ENCODE assay signal across 8 cellular contexts in genomic region chr17:62653002-62653830, GRCh38. TPM values are rescaled to one million over a fixed set of nuclear protein-coding genes. Genes with fewer than 3 reads are reported as not detected.
DNase-seq lines count a peak whose midpoint lies in the region; ATAC-seq and TF ChIP-seq lines count a peak whose summit lies in the region.

No MANE protein-coding gene starts in this region.

- peak; percentile 74 for ATAC-seq in CD8-positive, alpha-beta T cell
- peak; percentile 79 for ATAC-seq in GM21390 (IDR thresholded peaks at IDR 0.05; ENCODE audit: unreplicated experiment)

- H3K4me3 Mint-ChIP-seq in CD8-positive, alpha-beta T cell = peak overlapping the region; percentile 86
- peak overlapping the region; percentile 76 for H3K4me3 Mint-ChIP-seq in activated T-cell treated with anti-CD3 and anti-CD28 coated beads, Interleukin-2, amount 50 U/mL, for 24 hours
- peak overlapping the region; percentile 81 for H3K4me3 Mint-ChIP-seq in neural crest cell

- no peaks in the 10 kb centered on the region for H3K9me3 ChIP-seq in CD8-positive, alpha-beta T cell (ENCODE audit: low read length)
- H3K9me3 ChIP-seq in HUES48 (ENCODE audit: control insufficient read depth, insufficient read depth, low read length) (no peaks in the 10 kb centered on the region), OCI-LY7 (ENCODE audit: low read length) (no peaks in the 10 kb centered on the region), testis (no peaks in the 10 kb centered on the region)

- no peaks in the 10 kb centered on the region for H3K79me2 ChIP-seq in OCI-LY7 (ENCODE audit: insufficient read depth, low read depth, low read length)

- H3K27ac Mint-ChIP-seq in CD8-positive, alpha-beta T cell = peak overlapping the region; percentile 77
- H3K27ac Mint-ChIP-seq in activated T-cell treated with anti-CD3 and anti-CD28 coated beads, Interleukin-2, amount 50 U/mL, for 24 hours = peak overlapping the region; percentile 80
- H3K27ac Mint-ChIP-seq in neural crest cell (ENCODE audit: unreplicated experiment) = peak overlapping the region; percentile 90

- no peaks in the 10 kb centered on the region for H3K27me3 Mint-ChIP-seq in CD8-positive, alpha-beta T cell (ENCODE audit: low read depth)
- H3K27me3 Mint-ChIP-seq in activated T-cell treated with anti-CD3 and anti-CD28 coated beads, Interleukin-2, amount 50 U/mL, for 24 hours = peaks cover 72% of the 10 kb centered on the region
- H3K27me3 Mint-ChIP-seq in neural crest cell (ENCODE audit: low read depth) = peaks cover 2% of the 10 kb centered on the region

- H3K27ac ChIP-seq in CD8-positive, alpha-beta T cell (ENCODE audit: low read depth, low read length) = no peak overlapping the region
- peak overlapping the region; percentile 92 for H3K27ac ChIP-seq in HUES48 (ENCODE audit: low read depth, low read length)
- H3K27ac ChIP-seq in OCI-LY7 (ENCODE audit: low read depth, low read length, poor library complexity, severe bottlenecking) = no peak overlapping the region
- peak overlapping the region in 1 of 2 donors; percentile 24 for H3K27ac ChIP-seq in testis

- POLR2A ChIA-PET in CD8-positive, alpha-beta T cell (lab: Charles Lee) = no interaction called here
- POLR2A ChIA-PET in OCI-LY7 (lab: Charles Lee) = no interaction called here

- H3K9me3 Mint-ChIP-seq in CD8-positive, alpha-beta T cell = no peaks in the 10 kb centered on the region
- H3K9me3 Mint-ChIP-seq in activated T-cell treated with anti-CD3 and anti-CD28 coated beads, Interleukin-2, amount 50 U/mL, for 24 hours = no peaks in the 10 kb centered on the region
- no peaks in the 10 kb centered on the region for H3K9me3 Mint-ChIP-seq in neural crest cell

- WGBS in testis, 2 donors = 3% methylated on average over 14 to 30 of the region's 30 CpGs

- peak overlapping the region; percentile 33; the same call in 1 of the 2 replicates for H3K4me2 ChIP-seq in OCI-LY7 (ENCODE audit: low read length)

- no peaks in the 10 kb centered on the region for H3K36me3 ChIP-seq in CD8-positive, alpha-beta T cell (ENCODE audit: insufficient read depth, low read length)
- no peaks in the 10 kb centered on the region for H3K36me3 ChIP-seq in HUES48 (ENCODE audit: control insufficient read depth, insufficient read depth, low read length)
- no peaks in the 10 kb centered on the region for H3K36me3 ChIP-seq in OCI-LY7 (ENCODE audit: insufficient read depth, low read length)
- H3K36me3 ChIP-seq in testis (ENCODE audit: low read depth, missing control alignments) = no peaks in the 10 kb centered on the region

- peak overlapping the region; percentile 60 for H3K9ac ChIP-seq in HUES48 (ENCODE audit: low read depth, low read length)

- no TSS peak for BruUV-seq in OCI-LY7 (replicated peaks; lab: Mats Ljungman, UMichigan)

- H3K4me3 ChIP-seq in CD8-positive, alpha-beta T cell (ENCODE audit: low read depth, low read length) = peak overlapping the region; percentile 76
- H3K4me3 ChIP-seq in HUES48 (ENCODE audit: low read depth, low read length) (peak overlapping the region; percentile 60), OCI-LY7 (ENCODE audit: low read depth, low read length, poor library complexity, severe bottlenecking) (no peak overlapping the region), testis (peak overlapping the region; percentile 36 to 44)

- no peak for TF ChIP-seq CTCF in CD8-positive, alpha-beta T cell (IDR thresholded peaks at IDR 0.05)
- TF ChIP-seq CTCF in OCI-LY7 (conservative IDR thresholded peaks at IDR 0.05; ENCODE audit: low read length) (no peak), neural crest cell (conservative IDR thresholded peaks at IDR 0.05) (no peak), testis (IDR thresholded peaks at IDR 0.05) (no peak)

- H3K4me1 ChIP-seq in CD8-positive, alpha-beta T cell (ENCODE audit: insufficient read depth, low read length) = peaks cover 16% of the 10 kb centered on the region
- H3K4me1 ChIP-seq in HUES48 (ENCODE audit: control insufficient read depth, insufficient read depth, low read length) (peaks cover 17% of the 10 kb centered on the region), OCI-LY7 (ENCODE audit: insufficient read depth, low read length, poor library complexity, severe bottlenecking) (no peaks in the 10 kb centered on the region), testis (peaks cover 47% of the 10 kb centered on the region)

- peaks cover 20% of the 10 kb centered on the region for H3K4me1 Mint-ChIP-seq in CD8-positive, alpha-beta T cell (ENCODE audit: low read depth)
- H3K4me1 Mint-ChIP-seq in activated T-cell treated with anti-CD3 and anti-CD28 coated beads, Interleukin-2, amount 50 U/mL, for 24 hours (ENCODE audit: low read depth) = peaks cover 26% of the 10 kb centered on the region
- H3K4me1 Mint-ChIP-seq in neural crest cell = peaks cover 46% of the 10 kb centered on the region

- H4K20me1 ChIP-seq in OCI-LY7 (ENCODE audit: insufficient read depth, low read length) = no peaks in the 10 kb centered on the region

- H3K9me2 ChIP-seq in OCI-LY7 (ENCODE audit: insufficient read depth, low read length) = no peaks in the 10 kb centered on the region

- no peak overlapping the region for H2AFZ ChIP-seq in OCI-LY7 (ENCODE audit: low read length)

- H3K36me3 Mint-ChIP-seq in CD8-positive, alpha-beta T cell = no peaks in the 10 kb centered on the region
- H3K36me3 Mint-ChIP-seq in activated T-cell treated with anti-CD3 and anti-CD28 coated beads, Interleukin-2, amount 50 U/mL, for 24 hours (ENCODE audit: low read depth) = no peaks in the 10 kb centered on the region
- no peaks in the 10 kb centered on the region for H3K36me3 Mint-ChIP-seq in neural crest cell (ENCODE audit: low read depth)

- intact Hi-C loops in CD8-positive, alpha-beta T cell (cut with DNase I, micrococcal nuclease) = no loop called here
- intact Hi-C loops in OCI-LY7 (cut with micrococcal nuclease; ENCODE audit: unreplicated experiment) = no loop called here
- intact Hi-C loops in testis (cut with DNase I; ENCODE audit: low total_unique reads) = no loop called here

- CTCF ChIA-PET in CD8-positive, alpha-beta T cell (lab: Charles Lee) = no interaction called here
- CTCF ChIA-PET in OCI-LY7 (lab: Charles Lee; ENCODE audit: unreplicated experiment) = no interaction called here

- DNase-seq in CD8-positive, alpha-beta T cell = peak; percentile 13 to 64 (median 57)
- DNase-seq in OCI-LY7 (ENCODE audit: low spot score) (no peak), fibroblast of peridontal ligament (ENCODE audit: extremely low read depth) (peak; percentile 39), neural crest cell (ENCODE audit: low read depth, low spot score) (peak; percentile 64), testis (peak; percentile 44)
- DNase-seq in activated T-cell treated with anti-CD3 and anti-CD28 coated beads, Interleukin-2, amount 50 U/mL, for 24 hours = peak; percentile 94

- no peak for TF ChIP-seq POLR2A in testis (IDR thresholded peaks at IDR 0.05)

- no peaks in the 10 kb centered on the region for H3K27me3 ChIP-seq in CD8-positive, alpha-beta T cell (ENCODE audit: insufficient read depth, low read length)
- H3K27me3 ChIP-seq in HUES48 (ENCODE audit: control insufficient read depth, insufficient read depth, low read length) (peaks cover 8% of the 10 kb centered on the region), testis (no peaks in the 10 kb centered on the region)

RNA-seq across cellular contexts. Expression of gene MRC2, which starts 25.7 kb away (rescaled TPM):
- 1 to 10 TPM; 5.6 to 5.9 TPM for total RNA-seq in CD8-positive, alpha-beta T cell
- 0.05 and 0.19 TPM in 2 replicates for total RNA-seq in OCI-LY7 (2014; rRNA removed; shearing (Covaris generic))
- total RNA-seq in OCI-LY7 (2022) (0.27 TPM in 1 of 2 replicates, not detected in the other), neural crest cell (28.2 and 30.7 TPM in 2 replicates), testis (10 to 100 TPM; 32.9 to 40.3 TPM)
- 60.9 TPM for polyA plus RNA-seq in testis (ENCODE audit: insufficient read depth, low read depth, low replicate concordance)

Comparison
In these comparisons a context has a peak if more than half of its experiments do, and no peak if none do; other contexts are left out.
1. RNA of gene MRC2, which starts 25.7 kb away (total RNA-seq): 32.9 to 40.3 TPM in testis, 28.2 to 30.7 TPM in neural crest cell and 5.6 to 5.9 TPM in CD8-positive, alpha-beta T cell; 0.05 to 0.27 TPM in OCI-LY7; every median in the first group is over 4 times any median in the second.
2. Peak in every context shown above with its lines, with median percentiles within 50 percentile points of each other: H3K27ac Mint-ChIP-seq and H3K4me3 Mint-ChIP-seq.